7 cellular contexts compared by ENCODE assay signal in genomic region chr6:83431545-83432165, GRCh38. TPM values are rescaled to one million over a fixed set of nuclear protein-coding genes. Genes with fewer than 3 reads are reported as not detected.
DNase-seq lines count a peak whose midpoint lies in the region; ATAC-seq and TF ChIP-seq lines count a peak whose summit lies in the region.

No MANE protein-coding gene starts in this region.

- H3K36me3 ChIP-seq in lower lobe of right lung (no peaks in the 10 kb centered on the region), tibial artery (no peaks in the 10 kb centered on the region)
- no peaks in the 10 kb centered on the region for H3K36me3 ChIP-seq in CD4-positive, alpha-beta memory T cell (ENCODE audit: insufficient read depth, low read length)

- no peak overlapping the region for H3K27ac Mint-ChIP-seq in CD4-positive, alpha-beta memory T cell

- H3K4me1 ChIP-seq in lower lobe of right lung (peaks cover 12% of the 10 kb centered on the region), tibial artery (peaks cover 0 to 34% (median 4%) of the 10 kb centered on the region in 4 donors)
- no peaks in the 10 kb centered on the region for H3K4me1 ChIP-seq in CD4-positive, alpha-beta memory T cell (ENCODE audit: insufficient read depth, low read length)

- POLR2A ChIA-PET in CD4-positive, alpha-beta memory T cell (lab: Charles Lee; ENCODE audit: partially characterized antibody), result no interaction called here

- H3K4me3 ChIP-seq in LNCaP clone FGC (ENCODE audit: low read depth, low read length) (peak overlapping the region; percentile 70), lower lobe of right lung (peak overlapping the region; percentile 70), tibial artery (peak overlapping the region; percentile 65 to 70)
- H3K4me3 ChIP-seq in CD4-positive, alpha-beta memory T cell (ENCODE audit: low read length in 2 of 2), result no peak overlapping the region

- H3K27ac ChIP-seq in cingulate gyrus (ENCODE audit: low read depth, low read length), result peak overlapping the region; percentile 84
- peak overlapping the region; percentile 82 for H3K27ac ChIP-seq in lower lobe of right lung
- peak overlapping the region; percentile 68 to 80 for H3K27ac ChIP-seq in tibial artery
- H3K27ac ChIP-seq in CD4-positive, alpha-beta memory T cell (ENCODE audit: low read depth, low read length), result no peak overlapping the region

- CTCF ChIA-PET in CD4-positive, alpha-beta memory T cell (lab: Charles Lee; ENCODE audit: partially characterized antibody), result no interaction called here

- peaks cover 5 to 6% of the 10 kb centered on the region in 2 donors for H3K27me3 Mint-ChIP-seq in CD4-positive, alpha-beta memory T cell

- H3K4me1 Mint-ChIP-seq in CD4-positive, alpha-beta memory T cell, result no peaks in the 10 kb centered on the region

- intact Hi-C loops in lower lobe of right lung (cut with DNase I), result no loop called here
- intact Hi-C loops in tibial artery (cut with DNase I; ENCODE audit: low total_unique reads), result no loop called here
- intact Hi-C loops in CD4-positive, alpha-beta memory T cell (cut with micrococcal nuclease), result no loop called here

- peaks cover 0 to 4% (median 0%) of the 10 kb centered on the region in 8 donors for H3K9me3 Mint-ChIP-seq in CD4-positive, alpha-beta memory T cell

- DNase-seq in LNCaP clone FGC (ENCODE audit: low read depth) (peak; percentile 86), lower lobe of right lung (no peak), tibial artery (no peak), NCI-H2227 (lab: John Stamatoyannopoulos, UW; ENCODE audit: unreplicated experiment) (no peak)
- DNase-seq in CD4-positive, alpha-beta memory T cell, result no peak

- ATAC-seq in lower lobe of right lung, result no peak
- ATAC-seq in HG02623 (IDR thresholded peaks at IDR 0.05; ENCODE audit: unreplicated experiment), result no peak

- H3K36me3 Mint-ChIP-seq in CD4-positive, alpha-beta memory T cell, result no peaks in the 10 kb centered on the region

- no peaks in the 10 kb centered on the region for H3K9me3 ChIP-seq in lower lobe of right lung
- H3K9me3 ChIP-seq in tibial artery, result no peaks in the 10 kb centered on the region
- no peaks in the 10 kb centered on the region for H3K9me3 ChIP-seq in CD4-positive, alpha-beta memory T cell (ENCODE audit: control insufficient read depth in 1 of 2, low read length in 2 of 2)

- no peaks in the 10 kb centered on the region for H3K27me3 ChIP-seq in lower lobe of right lung (ENCODE audit: low read depth)
- no peaks in the 10 kb centered on the region for H3K27me3 ChIP-seq in tibial artery
- no peaks in the 10 kb centered on the region for H3K27me3 ChIP-seq in CD4-positive, alpha-beta memory T cell (ENCODE audit: insufficient read depth, low read length)

- no peak for TF ChIP-seq CTCF in LNCaP clone FGC (IDR thresholded peaks at IDR 0.05; ENCODE audit: control insufficient read depth, extremely low read depth, insufficient read depth)
- no peak for TF ChIP-seq CTCF in lower lobe of right lung (IDR thresholded peaks at IDR 0.05)
- no peak for TF ChIP-seq CTCF in tibial artery (IDR thresholded peaks at IDR 0.05)

- peak overlapping the region in 2 of 8 donors; percentile 10 to 45 for H3K4me3 Mint-ChIP-seq in CD4-positive, alpha-beta memory T cell

RNA-seq across cellular contexts. Expression of gene ME1, which starts 0.8 kb away (rescaled TPM):
- total RNA-seq in lower lobe of right lung, result 12.9 TPM
- total RNA-seq in CD4-positive, alpha-beta memory T cell, result under 1 TPM; 0.58 to 0.67 TPM
- under 1 TPM; 0.08 to 0.14 TPM for polyA plus RNA-seq in CD4-positive, alpha-beta memory T cell

Comparison
In these comparisons a context has a peak if more than half of its experiments do, and no peak if none do; other contexts are left out.
1. H3K4me3 ChIP-seq: peak in LNCaP clone FGC (single experiment), lower lobe of right lung (single experiment) and tibial artery (2 of 2); none in CD4-positive, alpha-beta memory T cell (0 of 2).